ENCODE assay signal across 14 cellular contexts in the genomic region with DNA sequence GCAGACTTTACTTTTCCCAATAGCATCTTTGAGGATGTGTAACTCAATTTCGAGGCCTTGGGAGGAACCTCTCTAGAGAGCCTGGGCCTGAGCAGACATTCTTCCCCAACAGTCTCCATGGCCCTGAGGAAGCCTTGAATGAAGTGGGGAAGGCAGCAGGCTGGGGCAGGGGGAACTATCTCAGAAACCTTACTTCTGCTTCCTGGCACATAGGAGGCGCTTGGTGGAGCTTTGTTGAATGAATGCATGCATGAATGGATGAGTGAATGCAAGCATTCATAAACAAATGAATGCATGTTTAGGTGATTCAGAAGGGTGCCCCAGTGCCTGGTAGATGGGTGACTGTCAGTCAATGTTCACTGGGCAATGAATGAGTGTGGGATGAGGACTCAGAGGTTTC. TPM values are rescaled to one million over a fixed set of nuclear protein-coding genes. Genes with fewer than 3 reads are reported as not detected.
A peak's percentile ranks its signal among the peaks of the same experiment; 100 is the strongest.
DNase-seq lines count a peak whose midpoint lies in the region; ATAC-seq and TF ChIP-seq lines count a peak whose summit lies in the region.
"Had no signal": no experiment of that assay in that cellular context is flagged by ENCODE, and none has a peak within 500 bp of the region (broad histone marks: within the 10 kb centered on the region; RNA-seq: fewer than 3 reads in every experiment).

No MANE protein-coding gene starts in this region.

- H3K4me3 ChIP-seq in breast epithelium (no peak overlapping the region), mammary epithelial cell (replicated peaks in 1 of 3; ENCODE audit: insufficient read depth in 1 of 3, low read depth in 2 of 3, low read length in 3 of 3) (no peak overlapping the region), fibroblast of lung (replicated peaks in 1 of 4; ENCODE audit: control extremely low read depth in 1 of 4, insufficient read depth in 1 of 4, low read depth in 3 of 4, low read length in 4 of 4) (no peak overlapping the region), tibial artery (no peak overlapping the region), gastroesophageal sphincter (no peak overlapping the region)
- H3K4me3 ChIP-seq: pancreas had no signal

- no peaks in the 10 kb centered on the region for H3K36me3 ChIP-seq in breast epithelium
- no peaks in the 10 kb centered on the region for H3K36me3 ChIP-seq in mammary epithelial cell (ENCODE audit: insufficient read depth, low read length)
- H3K36me3 ChIP-seq in fibroblast of lung (ENCODE audit: control insufficient read depth, insufficient read depth, low read length) = no peaks in the 10 kb centered on the region
- peaks cover 0 to 6% (median 0%) of the 10 kb centered on the region in 3 donors for H3K36me3 ChIP-seq in tibial artery
- no peaks in the 10 kb centered on the region for H3K36me3 ChIP-seq in gastroesophageal sphincter
- H3K36me3 ChIP-seq: pancreas had no signal

- WGBS in mammary epithelial cell (ENCODE audit: low coverage, missing lambda C conversion rate) = 86% methylated on average over 2 of the region's 2 CpGs
- WGBS in gastroesophageal sphincter (ENCODE audit: low coverage in 1 of 2), 2 donors = 85% methylated on average over 2 of the region's 2 CpGs; no CpG with 5 or more reads in 1 of the 2 donors

- in situ Hi-C loops in mammary epithelial cell (cut with MboI; ENCODE audit: low sequenced_read_pairs in 2 of 2) = no loop called here

- TF ChIP-seq POLR2A in breast epithelium (IDR thresholded peaks at IDR 0.05) (no peak), gastroesophageal sphincter (IDR thresholded peaks at IDR 0.05) (no peak)

- ATAC-seq in gastroesophageal sphincter = no peak

- CTCF ChIA-PET in mammary epithelial cell (lab: Charles Lee; ENCODE audit: low non-redundant PET) = no interaction called here

- H3K79me2 ChIP-seq in mammary epithelial cell (ENCODE audit: insufficient read depth, low read length) = no peaks in the 10 kb centered on the region
- no peaks in the 10 kb centered on the region for H3K79me2 ChIP-seq in fibroblast of lung (ENCODE audit: control insufficient read depth, insufficient read depth, low read length)

- no peak for TF ChIP-seq CTCF in breast epithelium (IDR thresholded peaks at IDR 0.05)
- no peak for TF ChIP-seq CTCF in mammary epithelial cell (conservative IDR thresholded peaks at IDR 0.05 in 1 of 2, IDR thresholded peaks at IDR 0.05 in 1 of 2; ENCODE audit: extremely low read depth in 1 of 2, insufficient read depth in 1 of 2, low read depth in 1 of 2, low read length in 2 of 2)
- TF ChIP-seq CTCF in fibroblast of lung (conservative IDR thresholded peaks at IDR 0.05 in 1 of 2, IDR thresholded peaks at IDR 0.05 in 1 of 2; ENCODE audit: low read depth in 1 of 2, low read length in 2 of 2) = no peak
- TF ChIP-seq CTCF in tibial artery (IDR thresholded peaks at IDR 0.05) = no peak
- TF ChIP-seq CTCF in gastroesophageal sphincter (IDR thresholded peaks at IDR 0.05) = no peak

- H3K4me1 ChIP-seq in breast epithelium (no peaks in the 10 kb centered on the region), mammary epithelial cell (ENCODE audit: insufficient read depth, low read length) (peaks cover 3% of the 10 kb centered on the region), fibroblast of lung (ENCODE audit: control insufficient read depth, extremely low read depth, insufficient read depth, low read length) (peaks cover 18% of the 10 kb centered on the region), tibial artery (peaks cover 0 to 25% (median 14%) of the 10 kb centered on the region in 4 donors), gastroesophageal sphincter (peaks cover 0 to 14% (median 14%) of the 10 kb centered on the region in 3 donors)
- H3K4me1 ChIP-seq: pancreas had no signal

- H3K27me3 ChIP-seq in breast epithelium (no peaks in the 10 kb centered on the region), mammary epithelial cell (ENCODE audit: insufficient read depth, low read length) (no peaks in the 10 kb centered on the region), fibroblast of lung (ENCODE audit: control insufficient read depth, insufficient read depth, low read length) (no peaks in the 10 kb centered on the region), tibial artery (no peaks in the 10 kb centered on the region), gastroesophageal sphincter (no peaks in the 10 kb centered on the region)
- H3K27me3 ChIP-seq: pancreas had no signal

- no peaks in the 10 kb centered on the region for H4K20me1 ChIP-seq in mammary epithelial cell (ENCODE audit: insufficient read depth, low read length)
- H4K20me1 ChIP-seq in fibroblast of lung (ENCODE audit: control insufficient read depth, extremely low read depth, insufficient read depth, low read length) = no peaks in the 10 kb centered on the region

- no peaks in the 10 kb centered on the region for H3K9me3 ChIP-seq in breast epithelium
- no peaks in the 10 kb centered on the region for H3K9me3 ChIP-seq in mammary epithelial cell (replicated peaks; ENCODE audit: insufficient read depth, low read length)
- H3K9me3 ChIP-seq in fibroblast of lung (ENCODE audit: control insufficient read depth, insufficient read depth, low read depth, low read length) = no peaks in the 10 kb centered on the region
- H3K9me3 ChIP-seq in tibial artery = no peaks in the 10 kb centered on the region
- no peaks in the 10 kb centered on the region for H3K9me3 ChIP-seq in gastroesophageal sphincter
- H3K9me3 ChIP-seq: pancreas had no signal

- H2AFZ ChIP-seq in mammary epithelial cell (ENCODE audit: low read depth, low read length) (no peak overlapping the region), fibroblast of lung (ENCODE audit: low read length) (no peak overlapping the region)

- H3K27ac ChIP-seq in breast epithelium (peak overlapping the region; percentile 67 to 77), mammary epithelial cell (ENCODE audit: insufficient read depth, low read depth, low read length) (no peak overlapping the region), fibroblast of lung (ENCODE audit: insufficient read depth, low read length) (peak overlapping the region; percentile 79), tibial artery (peak overlapping the region; percentile 66 to 71), gastroesophageal sphincter (peak overlapping the region in 2 of 4 donors; percentile 7 to 63)
- H3K27ac ChIP-seq: pancreas had no signal

- dilution Hi-C loops in mammary epithelial cell (cut with HindIII; ENCODE audit: low sequenced_read_pairs) = no loop called here

- intact Hi-C loops in breast epithelium (cut with DNase I; ENCODE audit: low total_unique reads) (loop anchor here (5.0 kb wide), 1 partner anchor 49 kb away; no protein-coding TSS in a partner anchor), mammary epithelial cell (cut with micrococcal nuclease) (no loop called here), tibial artery (cut with DNase I; ENCODE audit: low total_unique reads) (no loop called here)

- no peak overlapping the region for H3K9ac ChIP-seq in mammary epithelial cell (ENCODE audit: insufficient read depth, low read length)
- H3K9ac ChIP-seq in fibroblast of lung (ENCODE audit: insufficient read depth, low read length) = no peak overlapping the region

- H3K4me2 ChIP-seq in mammary epithelial cell (ENCODE audit: insufficient read depth, low read depth, low read length) (no peak overlapping the region), fibroblast of lung (ENCODE audit: extremely low read depth, insufficient read depth, low read length) (no peak overlapping the region)

- DNase-seq in breast epithelium (ENCODE audit: low spot score in 2 of 2) (no peak), mammary epithelial cell (no peak), NOMO-1 (lab: John Stamatoyannopoulos, UW; ENCODE audit: unreplicated experiment in 2 of 2) (peak; percentile 26 to 49), fibroblast of lung (ENCODE audit: low read depth in 2 of 2) (no peak), tibial artery (peak in 1 of 2 donors; percentile 51), NCI-H1092 treated with DMSO at 0.1 percent for 48 hours (lab: John Stamatoyannopoulos, UW) (no peak), NCI-H526 treated with DMSO at 0.1 percent for 48 hours (lab: John Stamatoyannopoulos, UW) (no peak)
- DNase-seq: activated CD4-positive, alpha-beta T cell treated with anti-CD3 and anti-CD28 coated beads, Interleukin-2, amount 50 U/mL, for 48 hours; cerebellar nuclear complex; hippocampal formation; NCI-H2081; stimulated activated CD8-positive, alpha-beta memory T cell treated with anti-CD3 and anti-CD28 coated beads, Interleukin-4, amount 100 ng/mL, for 48 hours had no signal

- BruUV-seq in mammary epithelial cell (replicated peaks; lab: Mats Ljungman, UMichigan) = no TSS peak

- TF ChIP-seq EP300 in gastroesophageal sphincter (IDR thresholded peaks at IDR 0.05) = no peak

RNA-seq across cellular contexts. Expression of a gene that starts 58.3 kb away (rescaled TPM):
- total RNA-seq in breast epithelium = 10 to 100 TPM in 1 of 3 donors, 1 to 10 TPM in 2; 6.3 to 20.6 (median 8.8) TPM
- under 1 TPM; 0.09 to 0.67 TPM for total RNA-seq in mammary epithelial cell
- 0.07 TPM for polyA plus RNA-seq in mammary epithelial cell
- not detected for polyA minus RNA-seq in mammary epithelial cell
- total RNA-seq in fibroblast of lung = 8.5 and 9.6 TPM in 2 replicates
- 8.1 and 27.7 TPM in 2 replicates for polyA plus RNA-seq in fibroblast of lung
- polyA plus RNA-seq in fibroblast of lung (2012) = 8.0 and 24.0 TPM in 2 replicates
- 10.7 and 32.2 TPM in 2 replicates for polyA minus RNA-seq in fibroblast of lung (ENCODE audit: low replicate concordance)
- 10 to 100 TPM in 1 of 4 donors, 1 to 10 TPM in 3; 3.7 to 16.2 (median 6.7) TPM for total RNA-seq in gastroesophageal sphincter

Comparison
In these comparisons a context has a peak if more than half of its experiments do, and no peak if none do; other contexts are left out.
1. DNase-seq: peak in NOMO-1 (2 of 2); none in breast epithelium (0 of 2), mammary epithelial cell (single experiment), fibroblast of lung (0 of 2), NCI-H1092 treated with DMSO at 0.1 percent for 48 hours (single experiment) and NCI-H526 treated with DMSO at 0.1 percent for 48 hours (single experiment).